Comparison of ENCODE assay signal across 10 cellular contexts in the genomic region with DNA sequence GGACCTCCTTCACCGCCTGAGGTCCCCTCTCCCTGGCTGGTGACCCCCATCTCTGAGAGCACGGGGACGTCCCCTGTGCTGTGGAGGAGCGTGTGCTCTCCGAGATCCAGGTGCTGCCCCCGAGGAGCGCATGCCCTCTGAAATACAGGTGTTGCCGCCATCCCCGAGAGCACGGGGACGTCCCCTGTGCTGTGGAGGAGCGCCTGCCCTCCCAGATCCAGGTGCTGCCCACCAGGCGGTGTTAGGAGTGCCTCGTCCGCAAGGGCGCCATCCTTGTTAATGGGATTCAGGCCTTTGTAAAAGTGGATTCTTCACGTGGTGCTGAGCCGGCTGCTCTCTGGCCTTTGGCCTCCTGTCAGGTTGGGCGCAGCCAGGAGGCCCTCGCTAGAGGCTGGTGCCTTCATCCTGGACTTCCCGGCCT. TPM values are rescaled to one million over a fixed set of nuclear protein-coding genes. Genes with fewer than 3 reads are reported as not detected.
DNase-seq lines count a peak whose midpoint lies in the region; ATAC-seq and TF ChIP-seq lines count a peak whose summit lies in the region.
"Had no signal": no experiment of that assay in that cellular context is flagged by ENCODE, and none has a peak within 500 bp of the region (broad histone marks: within the 10 kb centered on the region; RNA-seq: fewer than 3 reads in every experiment).

No MANE protein-coding gene starts in this region.

- peaks cover 0 to 4% (median 0%) of the 10 kb centered on the region in 3 donors for H3K36me3 Mint-ChIP-seq in CD8-positive, alpha-beta memory T cell

- peak overlapping the region in 3 of 7 donors; percentile 37 to 80 (median 44) for H3K4me3 Mint-ChIP-seq in CD8-positive, alpha-beta memory T cell
- H3K4me3 Mint-ChIP-seq: dendritic cell treated with granulocyte-macrophage colony-stimulating factor and Interleukin-4, amounts not matched to agents 40 ng/mL and 50 ng/mL, for 4 days had no signal

- POLR2A ChIA-PET in CD8-positive, alpha-beta memory T cell (lab: Charles Lee): interaction anchor here (1.1 kb wide), 1 partner anchor 65 kb away, joined by 4 read pairs; no protein-coding TSS in a partner anchor
- POLR2A ChIA-PET in Panc1 (lab: Charles Lee): no interaction called here

- no peaks in the 10 kb centered on the region for H3K9me3 Mint-ChIP-seq in CD8-positive, alpha-beta memory T cell
- H3K9me3 Mint-ChIP-seq: dendritic cell treated with granulocyte-macrophage colony-stimulating factor and Interleukin-4, amounts not matched to agents 40 ng/mL and 50 ng/mL, for 4 days had no signal

- peak; percentile 31 for ATAC-seq in GM21619 (IDR thresholded peaks at IDR 0.05; ENCODE audit: unreplicated experiment)
- peak; percentile 24; the same call in 1 of the 2 replicates for ATAC-seq in Panc1
- ATAC-seq in mucosa of descending colon: peak; percentile 24

- in situ Hi-C loops in Panc1 (cut with HindIII; ENCODE audit: low pct_unique_long_range_greater_than_20kb, low sequenced_read_pairs): no loop called here

- H3K27ac ChIP-seq in CD8-positive, alpha-beta memory T cell (ENCODE audit: low read depth, low read length): no peak overlapping the region
- no peak overlapping the region for H3K27ac ChIP-seq in Panc1 (ENCODE audit: low read length)

- H3K4me1 ChIP-seq in CD8-positive, alpha-beta memory T cell (ENCODE audit: insufficient read depth, low read length): no peaks in the 10 kb centered on the region
- H3K4me1 ChIP-seq in Panc1 (ENCODE audit: control insufficient read depth, insufficient read depth, low read length) (no peaks in the 10 kb centered on the region), mucosa of descending colon (ENCODE audit: low read depth) (peaks cover 6% of the 10 kb centered on the region)

- H3K27me3 Mint-ChIP-seq in CD8-positive, alpha-beta memory T cell: no peaks in the 10 kb centered on the region
- H3K27me3 Mint-ChIP-seq: dendritic cell treated with granulocyte-macrophage colony-stimulating factor and Interleukin-4, amounts not matched to agents 40 ng/mL and 50 ng/mL, for 4 days had no signal

- no peaks in the 10 kb centered on the region for H3K27me3 ChIP-seq in CD8-positive, alpha-beta memory T cell (ENCODE audit: insufficient read depth, low read length, poor library complexity, severe bottlenecking)
- no peaks in the 10 kb centered on the region for H3K27me3 ChIP-seq in Panc1 (ENCODE audit: control insufficient read depth, insufficient read depth, low read length)

- intact Hi-C loops in Panc1 (cut with micrococcal nuclease; ENCODE audit: unreplicated experiment) (loop anchor here (10.0 kb wide), 2 partner anchors 60 to 250 kb away; no protein-coding TSS in a partner anchor), mucosa of descending colon (cut with DNase I, micrococcal nuclease) (no loop called here)

- peak in 1 of 5 donors; percentile 44 for DNase-seq in CD8-positive, alpha-beta memory T cell
- no peak for DNase-seq in Panc1 (ENCODE audit: low read depth, low spot score)
- DNase-seq in mucosa of descending colon: peak in 1 of 3 donors; percentile 52
- no peak for DNase-seq in stimulated activated CD4-positive, alpha-beta T cell treated with anti-CD3 and anti-CD28 coated beads, Interleukin-2, amount 100 ng/mL, for 48 hours
- DNase-seq in activated gamma-delta T cell (lab: John Stamatoyannopoulos, UW): no peak
- DNase-seq in NCI-H2196 treated with DMSO at 0.1 percent for 48 hours (lab: John Stamatoyannopoulos, UW; ENCODE audit: unreplicated experiment): no peak
- no peak for DNase-seq in NCI-H526 (lab: John Stamatoyannopoulos, UW)

- peaks cover 12% of the 10 kb centered on the region for H3K36me3 ChIP-seq in CD8-positive, alpha-beta memory T cell (ENCODE audit: insufficient read depth, low read length)
- H3K36me3 ChIP-seq in Panc1 (ENCODE audit: control insufficient read depth, insufficient read depth, low read length) (no peaks in the 10 kb centered on the region), mucosa of descending colon (ENCODE audit: low read depth) (no peaks in the 10 kb centered on the region)

- peaks cover 0 to 5% (median 0%) of the 10 kb centered on the region in 3 donors for H3K4me1 Mint-ChIP-seq in CD8-positive, alpha-beta memory T cell

- TF ChIP-seq CTCF in Panc1 (IDR thresholded peaks at IDR 0.05) (no peak), mucosa of descending colon (IDR thresholded peaks at IDR 0.05) (no peak)

- no peaks in the 10 kb centered on the region for H3K9me3 ChIP-seq in CD8-positive, alpha-beta memory T cell (ENCODE audit: low read length)
- H3K9me3 ChIP-seq in Panc1 (ENCODE audit: control insufficient read depth, insufficient read depth, low read depth, low read length) (no peaks in the 10 kb centered on the region), mucosa of descending colon (no peaks in the 10 kb centered on the region)

- peak overlapping the region in 1 of 8 donors; percentile 54 for H3K27ac Mint-ChIP-seq in CD8-positive, alpha-beta memory T cell
- H3K27ac Mint-ChIP-seq: dendritic cell treated with granulocyte-macrophage colony-stimulating factor and Interleukin-4, amounts not matched to agents 40 ng/mL and 50 ng/mL, for 4 days had no signal

- BruUV-seq in Panc1 (replicated peaks; lab: Mats Ljungman, UMichigan): no TSS peak

- CTCF ChIA-PET in CD8-positive, alpha-beta memory T cell (lab: Charles Lee): interaction anchor here (0.9 to 1.6 kb wide), 17 partner anchors 9 to 460 kb away, joined by 3 to 18 read pairs (median 3); partner anchors contain the start of gene NOC4L
- CTCF ChIA-PET in Panc1 (lab: Charles Lee): interaction anchor here (0.8 to 1.3 kb wide), 2 partner anchors 256 to 260 kb away, joined by 3 to 13 read pairs; no protein-coding TSS in a partner anchor

- H3K4me3 ChIP-seq in CD8-positive, alpha-beta memory T cell (ENCODE audit: low read length): peak overlapping the region; percentile 45
- H3K4me3 ChIP-seq in Panc1 (ENCODE audit: low read depth in 2 of 2, low read length in 2 of 2) (no peak overlapping the region), mucosa of descending colon (no peak overlapping the region)
- H3K4me3 ChIP-seq: lung had no signal

RNA-seq across cellular contexts. Expression of gene NOC4L, which starts 10.1 kb away (rescaled TPM):
- total RNA-seq in CD8-positive, alpha-beta memory T cell: 10 to 100 TPM; 55.7 to 56.0 TPM
- 25.1 TPM for polyA plus RNA-seq in CD8-positive, alpha-beta memory T cell
- total RNA-seq in Panc1 (2021; ENCODE audit: unreplicated experiment): 29.8 TPM
- 30.0 TPM for polyA plus RNA-seq in Panc1 (2012; ENCODE audit: insufficient read length)
- 10 to 100 TPM; 12.9 to 17.5 (median 13.3) TPM for total RNA-seq in mucosa of descending colon

RNA-seq across cellular contexts. Expression of gene DDX51, which starts 10.2 kb away (rescaled TPM):
- total RNA-seq in CD8-positive, alpha-beta memory T cell: 10 to 100 TPM; 35.2 to 36.4 TPM
- 14.1 TPM for polyA plus RNA-seq in CD8-positive, alpha-beta memory T cell
- total RNA-seq in Panc1 (2021; ENCODE audit: unreplicated experiment) (29.3 TPM), mucosa of descending colon (10 to 100 TPM; 14.2 to 18.7 (median 15.6) TPM)
- polyA plus RNA-seq in Panc1 (2012; ENCODE audit: insufficient read length): 38.0 TPM
